In the genomic region with DNA sequence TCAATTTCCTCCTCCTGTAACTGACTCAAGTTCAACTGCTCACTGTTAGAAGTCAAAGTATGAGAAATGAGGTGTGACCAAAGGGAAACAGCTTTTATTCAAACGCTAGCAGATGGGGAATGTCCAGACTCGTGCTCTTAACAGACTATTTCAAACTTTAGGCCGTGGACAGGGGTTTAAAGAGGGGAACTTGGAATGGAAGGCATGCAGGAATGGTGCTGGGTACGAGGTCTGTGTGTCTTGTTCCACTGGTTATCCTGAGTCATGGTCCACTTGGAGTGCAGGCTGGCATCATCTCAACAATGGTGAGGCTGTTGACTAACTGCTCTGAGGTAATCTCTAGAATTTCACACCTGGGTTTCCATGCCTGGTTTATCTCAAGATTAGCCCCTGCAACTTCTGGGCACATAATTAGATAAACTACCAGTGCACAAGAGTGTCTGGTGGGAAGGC, we compare ENCODE assay signal across 10 cellular contexts. TPM values are rescaled to one million over a fixed set of nuclear protein-coding genes. Genes with fewer than 3 reads are reported as not detected.
DNase-seq lines count a peak whose midpoint lies in the region; ATAC-seq and TF ChIP-seq lines count a peak whose summit lies in the region.
"Had no signal": no experiment of that assay in that cellular context is flagged by ENCODE, and none has a peak within 500 bp of the region (broad histone marks: within the 10 kb centered on the region; RNA-seq: fewer than 3 reads in every experiment).

No MANE protein-coding gene starts in this region.

- H3K79me2 ChIP-seq in PC-3 (ENCODE audit: low read length), result no peaks in the 10 kb centered on the region
- H3K79me2 ChIP-seq in fibroblast of lung (ENCODE audit: control insufficient read depth, insufficient read depth, low read length), result no peaks in the 10 kb centered on the region

- no peaks in the 10 kb centered on the region for H4K20me1 ChIP-seq in PC-3 (ENCODE audit: low read length)
- no peaks in the 10 kb centered on the region for H4K20me1 ChIP-seq in fibroblast of lung (ENCODE audit: control insufficient read depth, extremely low read depth, insufficient read depth, low read length)

- H3K4me2 ChIP-seq in PC-3 (ENCODE audit: low read length) (no peak overlapping the region), fibroblast of lung (ENCODE audit: extremely low read depth, insufficient read depth, low read length) (peak overlapping the region; percentile 32)

- no peaks in the 10 kb centered on the region for H3K27me3 ChIP-seq in PC-3 (ENCODE audit: low read length)
- no peaks in the 10 kb centered on the region for H3K27me3 ChIP-seq in fibroblast of lung (ENCODE audit: control insufficient read depth, insufficient read depth, low read length)

- no peaks in the 10 kb centered on the region for H3K36me3 ChIP-seq in PC-3 (ENCODE audit: low read depth, low read length)
- no peaks in the 10 kb centered on the region for H3K36me3 ChIP-seq in fibroblast of lung (ENCODE audit: control insufficient read depth, insufficient read depth, low read length)

- TF ChIP-seq CTCF in PC-3 (conservative IDR thresholded peaks at IDR 0.05; ENCODE audit: low read depth, low read length), result no peak
- no peak for TF ChIP-seq CTCF in fibroblast of lung (conservative IDR thresholded peaks at IDR 0.05 in 1 of 2, IDR thresholded peaks at IDR 0.05 in 1 of 2; ENCODE audit: low read depth in 1 of 2, low read length in 2 of 2)

- DNase-seq in ELR (ENCODE audit: low read depth), result peak; percentile 42
- peak; percentile 22 for DNase-seq in PC-3
- DNase-seq in fibroblast of lung (ENCODE audit: low read depth in 2 of 2), result peak; percentile 79 to 89
- peak; percentile 93 for DNase-seq in renal cortical epithelial cell (ENCODE audit: low read depth)
- no peak for DNase-seq in activated CD4-positive, alpha-beta T cell treated with anti-CD3 and anti-CD28 coated beads, Interleukin-2, amount 50 U/mL, for 48 hours
- no peak for DNase-seq in NCI-H2227 (lab: John Stamatoyannopoulos, UW; ENCODE audit: unreplicated experiment)
- DNase-seq: activated CD4-positive, alpha-beta memory T cell treated with anti-CD3 and anti-CD28 coated beads for 36 hours had no signal

- no peaks in the 10 kb centered on the region for H3F3A ChIP-seq in PC-3 (ENCODE audit: low read length, unreplicated experiment)

- no TSS peak for BruUV-seq in PC-3 (replicated peaks; lab: Mats Ljungman, UMichigan)

- CTCF ChIA-PET in PC-3 (lab: Charles Lee), result no interaction called here

- no peak overlapping the region for H2AFZ ChIP-seq in PC-3 (ENCODE audit: low read length)
- H2AFZ ChIP-seq in fibroblast of lung (ENCODE audit: low read length), result peak overlapping the region; percentile 54

- H3K9ac ChIP-seq in PC-3 (ENCODE audit: low read length), result no peak overlapping the region
- no peak overlapping the region for H3K9ac ChIP-seq in fibroblast of lung (ENCODE audit: insufficient read depth, low read length)

- ATAC-seq in PC-3, result no peak
- ATAC-seq in GM21723 (IDR thresholded peaks at IDR 0.05; ENCODE audit: unreplicated experiment), result no peak
- ATAC-seq: activated naive CD4-positive, alpha-beta T cell treated with anti-CD3 and anti-CD28 coated beads, Interleukin-2, amount 50 U/mL, for 72 hours had no signal

- POLR2A ChIA-PET in PC-3 (lab: Charles Lee; ENCODE audit: unreplicated experiment), result no interaction called here

- H3K27ac ChIP-seq in PC-3 (ENCODE audit: low read length) (no peak overlapping the region), fibroblast of lung (ENCODE audit: insufficient read depth, low read length) (no peak overlapping the region)
- H3K27ac ChIP-seq: SK-N-MC had no signal

- H3K9me3 ChIP-seq in PC-3 (ENCODE audit: low read length) (no peaks in the 10 kb centered on the region), fibroblast of lung (ENCODE audit: control insufficient read depth, insufficient read depth, low read depth, low read length) (no peaks in the 10 kb centered on the region)

- H3K4me1 ChIP-seq in PC-3 (ENCODE audit: insufficient read depth, low read length) (no peaks in the 10 kb centered on the region), fibroblast of lung (ENCODE audit: control insufficient read depth, extremely low read depth, insufficient read depth, low read length) (peaks cover 2% of the 10 kb centered on the region)

- H3K4me3 ChIP-seq in PC-3 (ENCODE audit: low read length) (no peak overlapping the region), fibroblast of lung (replicated peaks in 1 of 4; ENCODE audit: control extremely low read depth in 1 of 4, insufficient read depth in 1 of 4, low read depth in 3 of 4, low read length in 4 of 4) (no peak overlapping the region)
- H3K4me3 ChIP-seq: SK-N-MC had no signal

- no peaks in the 10 kb centered on the region for H3K9me2 ChIP-seq in PC-3 (replicated peaks; ENCODE audit: low read length)

- intact Hi-C loops in PC-3 (cut with micrococcal nuclease), result no loop called here

RNA-seq across cellular contexts. Expression of a gene that starts 22.9 kb away (rescaled TPM):
- total RNA-seq in PC-3 (2014; rRNA removed) (0.91 and 0.92 TPM in 2 replicates), fibroblast of lung (0.77 and 1.7 TPM in 2 replicates), renal cortical epithelial cell (4.3 and 9.7 TPM in 2 replicates)
- polyA plus RNA-seq in fibroblast of lung, result 2.0 and 2.5 TPM in 2 replicates
- 1.6 and 1.8 TPM in 2 replicates for polyA plus RNA-seq in fibroblast of lung (2012)
- not detected in 2 replicates for polyA minus RNA-seq in fibroblast of lung (ENCODE audit: low replicate concordance)

RNA-seq across cellular contexts. Expression of a gene that starts 57.3 kb away (rescaled TPM):
- total RNA-seq in PC-3 (2014; rRNA removed) (1.8 and 2.0 TPM in 2 replicates), fibroblast of lung (7.7 and 10.1 TPM in 2 replicates), renal cortical epithelial cell (1.4 and 12.4 TPM in 2 replicates)
- 9.6 and 11.3 TPM in 2 replicates for polyA plus RNA-seq in fibroblast of lung
- 4.1 and 5.4 TPM in 2 replicates for polyA plus RNA-seq in fibroblast of lung (2012)
- polyA minus RNA-seq in fibroblast of lung (ENCODE audit: low replicate concordance), result 1.6 and 3.0 TPM in 2 replicates
- total RNA-seq: activated CD4-positive, alpha-beta memory T cell treated with anti-CD3 and anti-CD28 coated beads for 36 hours; activated naive CD4-positive, alpha-beta T cell treated with anti-CD3 and anti-CD28 coated beads, Interleukin-2, amount 50 U/mL, for 72 hours had no signal

Comparison
In these comparisons a context has a peak if more than half of its experiments do, and no peak if none do; other contexts are left out.
1. DNase-seq: peak in ELR (single experiment), PC-3 (single experiment), fibroblast of lung (2 of 2) and renal cortical epithelial cell (single experiment); none in activated CD4-positive, alpha-beta T cell treated with anti-CD3 and anti-CD28 coated beads, Interleukin-2, amount 50 U/mL, for 48 hours (0 of 2) and NCI-H2227 (single experiment).